In genomic region chr9:35690447-35691324, GRCh38 we compare ENCODE assay signal across 8 cellular contexts. TPM values are rescaled to one million over a fixed set of nuclear protein-coding genes. Genes with fewer than 3 reads are reported as not detected.
DNase-seq lines count a peak whose midpoint lies in the region; ATAC-seq and TF ChIP-seq lines count a peak whose summit lies in the region.

No MANE protein-coding gene starts in this region.

- H3K27me3 ChIP-seq in adrenal gland: no peaks in the 10 kb centered on the region

- H3K4me3 ChIP-seq in adrenal gland: peak overlapping the region; percentile 55 to 88 (median 66)

- H3K9me3 ChIP-seq in adrenal gland (replicated peaks in 1 of 3): no peaks in the 10 kb centered on the region

- peaks cover 0 to under 1% of the 10 kb centered on the region in 2 donors for H3K36me3 ChIP-seq in adrenal gland (replicated peaks in 1 of 2)

- peak; percentile 74 for DNase-seq in AG09319 (ENCODE audit: extremely low read depth, low read depth)
- DNase-seq in GM20000 (ENCODE audit: low spot score): peak; percentile 77
- peak; percentile 72 for DNase-seq in RPMI7951 (ENCODE audit: low read depth)
- peak; percentile 60 to 84 (median 77) for DNase-seq in adrenal gland
- DNase-seq in Right ventricle myocardium inferior (ENCODE audit: missing footprints): peak; percentile 87
- peak in 39 of 56 donors; percentile 11 to 69 (median 34) for DNase-seq in nucleus accumbens (lab: John Stamatoyannopoulos, UW)
- no peak for DNase-seq in NCI-H2171 (lab: John Stamatoyannopoulos, UW)

- peaks cover 24 to 47% of the 10 kb centered on the region in 2 donors for H3K4me1 ChIP-seq in adrenal gland (replicated peaks in 1 of 2)

- peak in 1 of 2 donors; percentile 22 for TF ChIP-seq POLR2A in adrenal gland (IDR thresholded peaks at IDR 0.05)

- 0 to 4% (median 1%) methylated on average over 35 to 73 of the region's 73 CpGs for WGBS in adrenal gland, 4 donors

- no peak for TF ChIP-seq CTCF in AG09319 (IDR thresholded peaks at IDR 0.05; ENCODE audit: low read depth, low read length)
- TF ChIP-seq CTCF in GM20000 (IDR thresholded peaks at IDR 0.05; ENCODE audit: extremely low read depth, missing control alignments): no peak
- TF ChIP-seq CTCF in adrenal gland (IDR thresholded peaks at IDR 0.05): no peak

- peak overlapping the region; percentile 79 to 93 (median 89) for H3K27ac ChIP-seq in adrenal gland

- intact Hi-C loops in adrenal gland (cut with DNase I) (loop anchor here in 1 of 2 donors (5.0 kb wide), 1 partner anchor 37 kb away; no protein-coding TSS in a partner anchor), Right ventricle myocardium inferior (cut with DNase I) (loop anchor here (2.0 to 5.0 kb wide), 2 partner anchors 30 to 37 kb away; no protein-coding TSS in a partner anchor)

- ATAC-seq in Right ventricle myocardium inferior: peak; percentile 69
- no peak for ATAC-seq in GM21825 (IDR thresholded peaks at IDR 0.05; ENCODE audit: unreplicated experiment)

RNA-seq across cellular contexts. Expression of gene TPM2, which starts 1.0 kb away (rescaled TPM):
- total RNA-seq in RPMI7951 (2014; rRNA removed; shearing (Covaris generic)): 146 and 206 TPM in 2 replicates
- total RNA-seq in adrenal gland: 100 to 1,000 TPM; 188 to 654 (median 359) TPM
- 1,000 to 10,000 TPM in 2 of 3 donors, 100 to 1,000 TPM in 1; 462 to 1,472 (median 1,350) TPM for polyA plus RNA-seq in adrenal gland
- 1,163 TPM for total RNA-seq in Right ventricle myocardium inferior

RNA-seq across cellular contexts. Expression of gene CA9, which starts 17.0 kb away (rescaled TPM):
- 73.8 and 82.4 TPM in 2 replicates for total RNA-seq in RPMI7951 (2014; rRNA removed; shearing (Covaris generic))
- total RNA-seq in adrenal gland: 10 to 100 TPM in 1 of 8 donors, 1 to 10 TPM in 4, under 1 TPM in 3; 0.28 to 13.7 (median 1.6) TPM
- polyA plus RNA-seq in adrenal gland: 1 to 10 TPM in 2 of 3 donors, under 1 TPM in 1; 0.31 to 1.4 (median 1.3) TPM
- 0.30 TPM for total RNA-seq in Right ventricle myocardium inferior

RNA-seq across cellular contexts. Expression of gene ARHGEF39, which starts 25.7 kb away (rescaled TPM):
- 7.6 and 14.2 TPM in 2 replicates for total RNA-seq in RPMI7951 (2014; rRNA removed; shearing (Covaris generic))
- total RNA-seq in adrenal gland (10 to 100 TPM in 1 of 8 donors, 1 to 10 TPM in 2, under 1 TPM in 5; 0.42 to 18.4 (median 0.95) TPM), Right ventricle myocardium inferior (0.22 TPM)
- 1 to 10 TPM; 1.2 to 4.0 (median 1.5) TPM for polyA plus RNA-seq in adrenal gland

RNA-seq across cellular contexts. Expression of gene CCDC107, which starts 32.6 kb away (rescaled TPM):
- total RNA-seq in RPMI7951 (2014; rRNA removed; shearing (Covaris generic)): 18.1 and 32.5 TPM in 2 replicates
- total RNA-seq in adrenal gland (10 to 100 TPM; 27.9 to 55.0 (median 39.8) TPM), Right ventricle myocardium inferior (58.6 TPM)
- 100 to 1,000 TPM in 2 of 3 donors, 10 to 100 TPM in 1; 53.6 to 198 (median 169) TPM for polyA plus RNA-seq in adrenal gland

RNA-seq across cellular contexts. Expression of gene RMRP, which starts 32.9 kb away (rescaled TPM):
- 19,023 and 39,221 TPM in 2 replicates for total RNA-seq in RPMI7951 (2014; rRNA removed; shearing (Covaris generic))
- total RNA-seq in adrenal gland: over 10,000 TPM in 4 of 8 donors, 1,000 to 10,000 TPM in 3, 100 to 1,000 TPM in 1; 885 to 23,366 (median 13,049) TPM
- 1,000 to 10,000 TPM in 2 of 3 donors, not detected in 1; 1,807 to 2,186 TPM for polyA plus RNA-seq in adrenal gland
- total RNA-seq in Right ventricle myocardium inferior: 15,747 TPM
